ENCODE assay signal across 30 cellular contexts in genomic region chr6:145025488-145025887, GRCh38.
DNase-seq lines count a peak whose midpoint lies in the region; ATAC-seq and TF ChIP-seq lines count a peak whose summit lies in the region.
"Had no signal": no experiment of that assay in that cellular context is flagged by ENCODE, and none has a peak within 500 bp of the region (broad histone marks: within the 10 kb centered on the region; RNA-seq: fewer than 3 reads in every experiment).

No MANE protein-coding gene starts in this region.

- no peak for ATAC-seq in natural killer cell treated with Interleukin-12 subunit alpha and Interleukin-12 subunit beta and Interleukin-15 and Interleukin-18, amount 100 ng/mL, for 72 hours
- no peak for ATAC-seq in GM19351 (IDR thresholded peaks at IDR 0.05; ENCODE audit: unreplicated experiment)
- ATAC-seq: activated CD8-positive, alpha-beta memory T cell treated with anti-CD3 and anti-CD28 coated beads, Interleukin-2, amount 10 ng/mL, durations not matched to agents 7 days and 5 days; left ventricle myocardium superior; naive thymus-derived CD8-positive, alpha-beta T cell; WTC11 had no signal

- H3K36me3 Mint-ChIP-seq in natural killer cell treated with Interleukin-12 subunit alpha and Interleukin-12 subunit beta and Interleukin-15 and Interleukin-18, amount 100 ng/mL, for 72 hours = no peaks in the 10 kb centered on the region
- H3K36me3 Mint-ChIP-seq: activated CD8-positive, alpha-beta memory T cell treated with anti-CD3 and anti-CD28 coated beads, Interleukin-2, amount 10 ng/mL, durations not matched to agents 7 days and 5 days; CD14-positive monocyte; mesothelial cell of epicardium; naive thymus-derived CD8-positive, alpha-beta T cell; WTC11 had no signal

- no peak for TF ChIP-seq CTCF in osteoblast (IDR thresholded peaks at IDR 0.05; ENCODE audit: extremely low read depth, low read depth, low read length)

- H3K27ac ChIP-seq in SK-N-MC (no peak overlapping the region), osteoblast (ENCODE audit: low read depth, low read length) (no peak overlapping the region), trophoblast cell (ENCODE audit: low read depth, low read length) (no peak overlapping the region)
- H3K27ac ChIP-seq: 22Rv1, dorsolateral prefrontal cortex, skin epidermis, thoracic aorta, vagina had no signal

- H2AK5ac ChIP-seq in trophoblast cell (ENCODE audit: low read length) = no peak overlapping the region

- H2BK12ac ChIP-seq in trophoblast cell (ENCODE audit: low read length) = no peak overlapping the region

- H4K8ac ChIP-seq in trophoblast cell (ENCODE audit: low read depth, low read length) = no peak overlapping the region

- H3K4me3 ChIP-seq in SK-N-MC (no peak overlapping the region), osteoblast (ENCODE audit: insufficient read depth, low read length) (no peak overlapping the region), trophoblast cell (ENCODE audit: low read depth, low read length) (no peak overlapping the region)
- H3K4me3 ChIP-seq: dorsolateral prefrontal cortex, skin epidermis, thoracic aorta, vagina had no signal

- no peak overlapping the region for H3K23ac ChIP-seq in trophoblast cell (ENCODE audit: low read length)

- no peaks in the 10 kb centered on the region for H3K9me3 ChIP-seq in SK-N-MC (ENCODE audit: low read depth, low read length)
- H3K9me3 ChIP-seq in osteoblast (ENCODE audit: low read depth, low read length) = no peaks in the 10 kb centered on the region
- no peaks in the 10 kb centered on the region for H3K9me3 ChIP-seq in trophoblast cell (ENCODE audit: insufficient read depth, low read depth, low read length)
- H3K9me3 ChIP-seq: thoracic aorta, vagina had no signal

- H3K18ac ChIP-seq in trophoblast cell (ENCODE audit: low read length) = no peak overlapping the region

- H3K27me3 ChIP-seq in osteoblast (ENCODE audit: insufficient read depth, low read length) (no peaks in the 10 kb centered on the region), trophoblast cell (ENCODE audit: insufficient read depth, low read length) (no peaks in the 10 kb centered on the region)
- H3K27me3 ChIP-seq: vagina had no signal

- no peak overlapping the region for H3K9ac ChIP-seq in SK-N-MC (ENCODE audit: insufficient read length)
- H3K9ac ChIP-seq in trophoblast cell (ENCODE audit: low read length) = no peak overlapping the region

- no peak overlapping the region for H3K27ac Mint-ChIP-seq in natural killer cell treated with Interleukin-12 subunit alpha and Interleukin-12 subunit beta and Interleukin-15 and Interleukin-18, amount 100 ng/mL, for 72 hours
- H3K27ac Mint-ChIP-seq: activated CD8-positive, alpha-beta memory T cell treated with anti-CD3 and anti-CD28 coated beads, Interleukin-2, amount 10 ng/mL, durations not matched to agents 7 days and 5 days; CD14-positive monocyte; mesothelial cell of epicardium; naive thymus-derived CD8-positive, alpha-beta T cell; stimulated activated naive CD8-positive, alpha-beta T cell treated with anti-CD3 and anti-CD28 coated beads, Interleukin-15, Interleukin-2, amounts not matched to agents 100 ng/mL and 50 ng/mL, for 24 hours; WTC11 had no signal

- no peak overlapping the region for H3K14ac ChIP-seq in trophoblast cell (ENCODE audit: low read length)

- H4K20me1 ChIP-seq in osteoblast (ENCODE audit: insufficient read depth, low read length) = no peaks in the 10 kb centered on the region

- H3K4me1 ChIP-seq in osteoblast (ENCODE audit: insufficient read depth, low read length) (no peaks in the 10 kb centered on the region), trophoblast cell (ENCODE audit: control insufficient read depth in 1 of 2, insufficient read depth in 2 of 2, low read length in 2 of 2) (no peaks in the 10 kb centered on the region)
- H3K4me1 ChIP-seq: vagina had no signal

- H3K4ac ChIP-seq in trophoblast cell (ENCODE audit: low read depth, low read length) = no peak overlapping the region

- H4K91ac ChIP-seq in trophoblast cell (ENCODE audit: low read depth, low read length) = no peak overlapping the region

- no peak overlapping the region for H2BK120ac ChIP-seq in trophoblast cell (ENCODE audit: insufficient read depth, low read length, poor library complexity)

- no peaks in the 10 kb centered on the region for H3K4me1 Mint-ChIP-seq in natural killer cell treated with Interleukin-12 subunit alpha and Interleukin-12 subunit beta and Interleukin-15 and Interleukin-18, amount 100 ng/mL, for 72 hours (ENCODE audit: low read depth in 2 of 2)
- H3K4me1 Mint-ChIP-seq: CD14-positive monocyte; naive thymus-derived CD8-positive, alpha-beta T cell had no signal

- whole genome bisulfite sequencing in trophoblast cell (ENCODE audit: extremely low coverage, insufficient coverage, insufficient read length) = no CpG with 5 or more reads among the region's 2 CpGs

- H2BK5ac ChIP-seq in trophoblast cell (ENCODE audit: low read depth, low read length, poor library complexity) = no peak overlapping the region

- H3K27me3 Mint-ChIP-seq in natural killer cell treated with Interleukin-12 subunit alpha and Interleukin-12 subunit beta and Interleukin-15 and Interleukin-18, amount 100 ng/mL, for 72 hours = peaks cover 16 to 21% of the 10 kb centered on the region in 2 donors

- DNase-seq in NCI-H1417 (lab: John Stamatoyannopoulos, UW) (peak in 2 of 3 experiments; percentile 9 to 58), NCI-H1417 treated with DMSO at 0.1 percent for 48 hours (lab: John Stamatoyannopoulos, UW) (no peak), NCI-H2029 treated with DMSO at 0.1 percent for 48 hours (lab: John Stamatoyannopoulos, UW) (peak; percentile 54), SK-N-MC (ENCODE audit: low read depth, low spot score) (peak; percentile 40), osteoblast (ENCODE audit: insufficient read length, low spot score, missing footprints) (no peak), trophoblast cell (no peak)
- DNase-seq in natural killer cell treated with Interleukin-12 subunit alpha and Interleukin-12 subunit beta and Interleukin-15 and Interleukin-18, amount 100 ng/mL, for 72 hours (ENCODE audit: low spot score) = no peak
- DNase-seq: activated CD4-positive, alpha-beta T cell treated with anti-CD3 and anti-CD28 coated beads, Interleukin-2, amount 50 U/mL, for 1 hour; activated CD8-positive, alpha-beta memory T cell treated with anti-CD3 and anti-CD28 coated beads, Interleukin-2, amount 10 ng/mL, durations not matched to agents 7 days and 5 days; activated T-cell treated with anti-CD3 and anti-CD28 coated beads, Interleukin-2, amount 50 U/mL, for 48 hours; Calu3; dorsolateral prefrontal cortex; hippocampal formation; left ventricle myocardium superior; naive thymus-derived CD8-positive, alpha-beta T cell; NCI-H1105 treated with DMSO at 0.1 percent for 48 hours; NCI-H226; NK-92 treated with Interleukin-12 subunit alpha and Interleukin-12 subunit beta, amount 100 ng/mL, for 24 hours; occipital lobe; SIG-M5; T1000 had no signal

- no peak overlapping the region for H3K4me3 Mint-ChIP-seq in natural killer cell treated with Interleukin-12 subunit alpha and Interleukin-12 subunit beta and Interleukin-15 and Interleukin-18, amount 100 ng/mL, for 72 hours
- H3K4me3 Mint-ChIP-seq: activated CD8-positive, alpha-beta memory T cell treated with anti-CD3 and anti-CD28 coated beads, Interleukin-2, amount 10 ng/mL, durations not matched to agents 7 days and 5 days; CD14-positive monocyte; mesothelial cell of epicardium; naive thymus-derived CD8-positive, alpha-beta T cell; stimulated activated naive CD8-positive, alpha-beta T cell treated with anti-CD3 and anti-CD28 coated beads, Interleukin-15, Interleukin-2, amounts not matched to agents 100 ng/mL and 50 ng/mL, for 24 hours; WTC11 had no signal

- H3K4me2 ChIP-seq in osteoblast (ENCODE audit: insufficient read depth, low read length) (no peak overlapping the region), trophoblast cell (ENCODE audit: low read length) (no peak overlapping the region)

- H2AFZ ChIP-seq in osteoblast (ENCODE audit: low read length) = peak overlapping the region; percentile 38
- H2AFZ ChIP-seq in trophoblast cell (ENCODE audit: insufficient read depth, low read length, poor library complexity) = no peak overlapping the region

- no peak overlapping the region for H4K12ac ChIP-seq in trophoblast cell (ENCODE audit: low read depth, low read length)

- no peaks in the 10 kb centered on the region for H3K79me2 ChIP-seq in osteoblast (ENCODE audit: insufficient read depth, low read length)
- no peaks in the 10 kb centered on the region for H3K79me2 ChIP-seq in trophoblast cell (ENCODE audit: control insufficient read depth, insufficient read depth, low read length, poor library complexity)

- H3K9me3 Mint-ChIP-seq in natural killer cell treated with Interleukin-12 subunit alpha and Interleukin-12 subunit beta and Interleukin-15 and Interleukin-18, amount 100 ng/mL, for 72 hours = no peaks in the 10 kb centered on the region
- H3K9me3 Mint-ChIP-seq: mesothelial cell of epicardium; naive thymus-derived CD8-positive, alpha-beta T cell; stimulated activated naive CD8-positive, alpha-beta T cell treated with anti-CD3 and anti-CD28 coated beads, Interleukin-15, Interleukin-2, amounts not matched to agents 100 ng/mL and 50 ng/mL, for 24 hours; WTC11 had no signal

- no peaks in the 10 kb centered on the region for H3K79me1 ChIP-seq in trophoblast cell (ENCODE audit: low read length)

- H3K36me3 ChIP-seq in SK-N-MC (ENCODE audit: insufficient read depth, low read length) = no peaks in the 10 kb centered on the region
- no peaks in the 10 kb centered on the region for H3K36me3 ChIP-seq in osteoblast (ENCODE audit: insufficient read depth, low read length)
- H3K36me3 ChIP-seq in trophoblast cell (ENCODE audit: control insufficient read depth in 1 of 2, insufficient read depth in 2 of 2, low read length in 2 of 2) = no peaks in the 10 kb centered on the region
- H3K36me3 ChIP-seq: thoracic aorta, vagina had no signal

Comparison
In these comparisons a context has a peak if more than half of its experiments do, and no peak if none do; other contexts are left out.
1. DNase-seq: peak in NCI-H1417 (2 of 3), NCI-H2029 treated with DMSO at 0.1 percent for 48 hours (single experiment) and SK-N-MC (single experiment); none in NCI-H1417 treated with DMSO at 0.1 percent for 48 hours (single experiment), osteoblast (single experiment), trophoblast cell (0 of 2) and natural killer cell treated with Interleukin-12 subunit alpha and Interleukin-12 subunit beta and Interleukin-15 and Interleukin-18, amount 100 ng/mL, for 72 hours (single experiment).